ENCODE assay signal across 8 cellular contexts in genomic region chr12:76455582-76456345, GRCh38.
A peak's percentile ranks its signal among the peaks of the same experiment; 100 is the strongest.
DNase-seq lines count a peak whose midpoint lies in the region; ATAC-seq and TF ChIP-seq lines count a peak whose summit lies in the region.

No MANE protein-coding gene starts in this region.

- no peaks in the 10 kb centered on the region for H3K9me3 Mint-ChIP-seq in activated CD8-positive, alpha-beta memory T cell treated with anti-CD3 and anti-CD28 coated beads, Interleukin-2, amount 10 ng/mL, durations not matched to agents 7 days and 5 days (ENCODE audit: low read depth)
- no peaks in the 10 kb centered on the region for H3K9me3 Mint-ChIP-seq in immature natural killer cell

- ATAC-seq in activated CD8-positive, alpha-beta memory T cell treated with anti-CD3 and anti-CD28 coated beads, Interleukin-2, amount 10 ng/mL, durations not matched to agents 7 days and 5 days = peak; percentile 84
- ATAC-seq in GM21529 (IDR thresholded peaks at IDR 0.05; ENCODE audit: unreplicated experiment) = peak; percentile 98
- peak; percentile 99 for ATAC-seq in stimulated activated naive CD8-positive, alpha-beta T cell treated with anti-CD3 and anti-CD28 coated beads, Interleukin-15, Interleukin-2, amounts not matched to agents 100 U/mL and 50 U/mL, for 24 hours

- in situ Hi-C loops in astrocyte of the spinal cord (cut with HindIII; ENCODE audit: low sequenced_read_pairs) = no loop called here

- peak; percentile 42 for DNase-seq in activated CD8-positive, alpha-beta memory T cell treated with anti-CD3 and anti-CD28 coated beads, Interleukin-2, amount 10 ng/mL, durations not matched to agents 7 days and 5 days
- DNase-seq in activated CD8-positive, alpha-beta memory T cell treated with anti-CD3 and anti-CD28 coated beads, Interleukin-2, amount 50 U/mL, for 4 hours = no peak
- peak; percentile 57 for DNase-seq in HPDE6-E6E7 (ENCODE audit: extremely low spot score)
- peak; percentile 7 for DNase-seq in NCI-H82 treated with DMSO at 0.1 percent for 48 hours (lab: John Stamatoyannopoulos, UW; ENCODE audit: unreplicated experiment)
- DNase-seq in astrocyte of the spinal cord (ENCODE audit: low read depth, low spot score) = peak; percentile 90
- peak in 2 of 3 donors; percentile 25 to 27 for DNase-seq in immature natural killer cell
- DNase-seq in stimulated activated naive CD8-positive, alpha-beta T cell treated with anti-CD3 and anti-CD28 coated beads, Interleukin-15, Interleukin-2, amounts not matched to agents 100 U/mL and 50 U/mL, for 24 hours = no peak

- no peak overlapping the region for H3K4me3 ChIP-seq in astrocyte of the spinal cord (ENCODE audit: low read depth, low read length)

- peaks cover 8% of the 10 kb centered on the region for H3K36me3 Mint-ChIP-seq in activated CD8-positive, alpha-beta memory T cell treated with anti-CD3 and anti-CD28 coated beads, Interleukin-2, amount 10 ng/mL, durations not matched to agents 7 days and 5 days
- peaks cover 0 to 4% (median under 1%) of the 10 kb centered on the region in 3 donors for H3K36me3 Mint-ChIP-seq in immature natural killer cell

- no peak overlapping the region for H3K27ac Mint-ChIP-seq in activated CD8-positive, alpha-beta memory T cell treated with anti-CD3 and anti-CD28 coated beads, Interleukin-2, amount 10 ng/mL, durations not matched to agents 7 days and 5 days
- peak overlapping the region in 1 of 6 donors; percentile 50 for H3K27ac Mint-ChIP-seq in immature natural killer cell

- no peaks in the 10 kb centered on the region for H3K27me3 Mint-ChIP-seq in activated CD8-positive, alpha-beta memory T cell treated with anti-CD3 and anti-CD28 coated beads, Interleukin-2, amount 10 ng/mL, durations not matched to agents 7 days and 5 days
- H3K27me3 Mint-ChIP-seq in immature natural killer cell (ENCODE audit: low read depth in 3 of 3) = peaks cover 0 to 2% (median 0%) of the 10 kb centered on the region in 3 donors

- H3K4me3 Mint-ChIP-seq in activated CD8-positive, alpha-beta memory T cell treated with anti-CD3 and anti-CD28 coated beads, Interleukin-2, amount 10 ng/mL, durations not matched to agents 7 days and 5 days = no peak overlapping the region
- H3K4me3 Mint-ChIP-seq in immature natural killer cell = no peak overlapping the region

- CTCF ChIA-PET in activated CD8-positive, alpha-beta memory T cell treated with anti-CD3 and anti-CD28 coated beads, Interleukin-2, amount 10 ng/mL, durations not matched to agents 7 days and 5 days (lab: Charles Lee) = interaction anchor here (0.8 to 2.9 kb wide), 11 partner anchors 9 to 407 kb away, joined by 3 to 15 read pairs (median 3); partner anchors contain the start of genes BBS10 and OSBPL8

- peak; percentile 67 for TF ChIP-seq CTCF in astrocyte of the spinal cord (IDR thresholded peaks at IDR 0.05; ENCODE audit: low read depth, low read length)

- H3K4me1 Mint-ChIP-seq in activated CD8-positive, alpha-beta memory T cell treated with anti-CD3 and anti-CD28 coated beads, Interleukin-2, amount 10 ng/mL, durations not matched to agents 7 days and 5 days = peaks cover 9% of the 10 kb centered on the region
- peaks cover 8 to 53% of the 10 kb centered on the region in 2 donors for H3K4me1 Mint-ChIP-seq in immature natural killer cell

Comparison
In these comparisons a context has a peak if more than half of its experiments do, and no peak if none do; other contexts are left out.
1. DNase-seq: peak in activated CD8-positive, alpha-beta memory T cell treated with anti-CD3 and anti-CD28 coated beads, Interleukin-2, amount 10 ng/mL, durations not matched to agents 7 days and 5 days (single experiment), HPDE6-E6E7 (single experiment), NCI-H82 treated with DMSO at 0.1 percent for 48 hours (single experiment), astrocyte of the spinal cord (single experiment) and immature natural killer cell (2 of 3); none in activated CD8-positive, alpha-beta memory T cell treated with anti-CD3 and anti-CD28 coated beads, Interleukin-2, amount 50 U/mL, for 4 hours (single experiment) and stimulated activated naive CD8-positive, alpha-beta T cell treated with anti-CD3 and anti-CD28 coated beads, Interleukin-15, Interleukin-2, amounts not matched to agents 100 U/mL and 50 U/mL, for 24 hours (single experiment).
2. Peak in every context shown above with its lines, with median percentiles within 50 percentile points of each other: ATAC-seq.